9 cellular contexts compared by ENCODE assay signal in the genomic region with DNA sequence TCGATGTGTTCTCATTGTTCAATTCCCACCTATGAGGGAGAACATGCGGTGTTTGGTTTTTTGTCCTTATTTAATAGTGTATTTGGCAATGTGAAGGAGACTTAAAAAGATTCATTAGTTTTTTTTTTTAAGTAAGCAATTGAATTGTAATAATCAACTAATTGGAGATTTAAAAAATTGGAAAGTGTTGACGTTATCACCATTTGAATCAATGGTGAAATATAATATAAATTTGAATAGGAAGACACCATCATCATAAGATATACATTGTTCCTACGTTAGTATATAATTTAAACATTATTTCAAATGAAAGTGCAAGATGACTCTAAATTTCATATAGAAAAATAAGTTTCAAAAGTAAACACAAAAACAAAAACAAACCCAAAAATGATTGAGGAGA.
"Had no signal": no experiment of that assay in that cellular context is flagged by ENCODE, and none has a peak within 500 bp of the region (broad histone marks: within the 10 kb centered on the region; RNA-seq: fewer than 3 reads in every experiment).

No MANE protein-coding gene starts in this region.

- H2AFZ ChIP-seq: GM23248 had no signal

- H3K27ac Mint-ChIP-seq: HFFc6 had no signal

- H3K36me3 ChIP-seq: HAP-1 had no signal

- H3K4me3 ChIP-seq: GM23248, HAP-1, K562 had no signal

- DNase-seq: GM23248, GOT3, H7, HFFc6, KG1 had no signal

- H3K27ac ChIP-seq: GM23248, HL-60 had no signal

- H3K9me3 ChIP-seq: HAP-1 had no signal

- H3K9ac ChIP-seq: GM23248 had no signal

- ATAC-seq: HCT116 had no signal

- H3K4me1 ChIP-seq: HAP-1 had no signal

- H3K4me3 Mint-ChIP-seq: HFFc6 had no signal
